ENCODE assay signal across 24 cellular contexts in genomic region chr6:82841309-82841708, GRCh38.
"Had no signal": no experiment of that assay in that cellular context is flagged by ENCODE, and none has a peak within 500 bp of the region (broad histone marks: within the 10 kb centered on the region; RNA-seq: fewer than 3 reads in every experiment).

No MANE protein-coding gene starts in this region.

- H3K9me3 Mint-ChIP-seq: nephron; T-helper 2 cell treated with Interferon-gamma antibody and Interleukin-4, amounts not matched to agents 5 μg/mL and 100 μg/mL, for 36 hours had no signal

- DNase-seq: activated CD4-positive, alpha-beta T cell treated with anti-CD3 and anti-CD28 coated beads for 4 hours; activated CD4-positive, alpha-beta T cell treated with anti-CD3 and anti-CD28 coated beads, Interleukin-2, amount 50 U/mL, for 48 hours; activated CD4-positive, CD25-positive, alpha-beta regulatory T cell; activated CD8-positive, alpha-beta memory T cell treated with anti-CD3 and anti-CD28 coated beads for 24 hours; activated effector memory CD4-positive, alpha-beta T cell treated with Interleukin-2 at 50 U/mL for 16 hours; activated naive CD4-positive, alpha-beta T cell treated with Interleukin-2 at 50 U/mL for 16 hours; anterior cingulate cortex; body of pancreas; colonic mucosa; effector CD8-positive, alpha-beta T cell; head of caudate nucleus; hippocampal formation; left lung; lower lobe of right lung; mucosa of descending colon; posterior cingulate gyrus; right cardiac atrium; stimulated activated CD4-positive, alpha-beta T cell treated with anti-CD3 and anti-CD28 coated beads, Interleukin-2, amount 100 ng/mL, for 48 hours; stimulated activated naive CD4-positive, alpha-beta T cell treated with Interleukin-2 at 50 U/mL for 16 hours; T-helper 1 cell; transverse colon had no signal

- H3K4me1 ChIP-seq: body of pancreas, colonic mucosa, left lung, lower lobe of right lung, transverse colon had no signal

- H3K4me3 Mint-ChIP-seq: activated naive CD8-positive, alpha-beta T cell; nephron; T-helper 2 cell treated with Interferon-gamma antibody and Interleukin-4, amounts not matched to agents 5 μg/mL and 100 μg/mL, for 36 hours had no signal

- H3K27ac ChIP-seq: body of pancreas, colonic mucosa, left lung, lower lobe of right lung, transverse colon had no signal

- ATAC-seq: body of pancreas, left lung, lower lobe of right lung, mucosa of descending colon, right cardiac atrium had no signal

- H3K36me3 ChIP-seq: colonic mucosa, left lung, lower lobe of right lung, transverse colon had no signal

- H3K4me3 ChIP-seq: body of pancreas, colonic mucosa, left lung, lower lobe of right lung, mucosa of descending colon, transverse colon had no signal

- H3K27ac Mint-ChIP-seq: activated naive CD8-positive, alpha-beta T cell; nephron; T-helper 2 cell treated with Interferon-gamma antibody and Interleukin-4, amounts not matched to agents 5 μg/mL and 100 μg/mL, for 36 hours had no signal

- H3K9me3 ChIP-seq: body of pancreas, colonic mucosa, left lung, lower lobe of right lung, mucosa of descending colon, transverse colon had no signal

- H3K27me3 ChIP-seq: body of pancreas, colonic mucosa, left lung, transverse colon had no signal

- H3K4me1 Mint-ChIP-seq: nephron had no signal
